Comparison of ENCODE assay signal across 27 cellular contexts in the genomic region with DNA sequence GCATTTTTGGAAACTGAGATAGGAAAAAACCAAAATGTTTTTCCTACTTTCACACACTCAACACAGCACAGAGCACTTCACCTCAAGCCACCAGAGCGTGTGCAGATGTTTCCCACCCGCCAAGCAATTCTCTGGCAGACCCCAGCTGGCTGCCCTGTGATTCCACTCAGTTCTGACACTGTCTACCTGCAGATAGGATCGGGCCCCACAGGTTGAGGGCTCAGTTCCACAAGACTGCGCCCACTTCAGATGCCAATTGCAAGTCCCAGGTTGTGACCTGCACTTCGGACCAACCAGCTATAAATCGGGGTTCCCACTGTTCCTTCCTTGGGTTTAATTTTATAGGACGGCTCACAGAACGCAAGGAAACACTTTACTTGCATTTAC. TPM values are rescaled to one million over a fixed set of nuclear protein-coding genes. Genes with fewer than 3 reads are reported as not detected.
DNase-seq lines count a peak whose midpoint lies in the region; ATAC-seq and TF ChIP-seq lines count a peak whose summit lies in the region.
"Had no signal": no experiment of that assay in that cellular context is flagged by ENCODE, and none has a peak within 500 bp of the region (broad histone marks: within the 10 kb centered on the region; RNA-seq: fewer than 3 reads in every experiment).

No MANE protein-coding gene starts in this region.

- H3K79me2 ChIP-seq in PC-9 (ENCODE audit: low read depth) (no peaks in the 10 kb centered on the region), osteoblast (ENCODE audit: insufficient read depth, low read length) (no peaks in the 10 kb centered on the region)

- H3F3A ChIP-seq in PC-9 (ENCODE audit: insufficient read depth, low read depth) = no peaks in the 10 kb centered on the region

- H3K4me1 ChIP-seq in ES-I3 (ENCODE audit: insufficient read depth, low read length) = peaks cover 36% of the 10 kb centered on the region
- H3K4me1 ChIP-seq in PC-9 (replicated peaks; ENCODE audit: insufficient read depth) = peaks cover 14% of the 10 kb centered on the region
- H3K4me1 ChIP-seq in iPS-15b (ENCODE audit: control insufficient read depth, insufficient read depth, low read length) = peaks cover 17% of the 10 kb centered on the region
- H3K4me1 ChIP-seq in osteoblast (ENCODE audit: insufficient read depth, low read length) = no peaks in the 10 kb centered on the region
- H3K4me1 ChIP-seq in left ventricle myocardium inferior = peaks cover 27% of the 10 kb centered on the region
- H3K4me1 ChIP-seq: left lung had no signal

- H3K4me2 ChIP-seq in PC-9 (peak overlapping the region; percentile 44), osteoblast (ENCODE audit: insufficient read depth, low read length) (no peak overlapping the region)

- POLR2A ChIA-PET in PC-9 (lab: Charles Lee; ENCODE audit: unreplicated experiment) = interaction anchor here (0.6 kb wide), 1 partner anchor 178 kb away, joined by 11 read pairs; no protein-coding TSS in a partner anchor

- no peak overlapping the region for H2AFZ ChIP-seq in PC-9
- no peak overlapping the region for H2AFZ ChIP-seq in osteoblast (ENCODE audit: low read length)

- H3K36me3 ChIP-seq in ES-I3 (ENCODE audit: insufficient read depth, low read length) (no peaks in the 10 kb centered on the region), PC-9 (ENCODE audit: low read depth) (no peaks in the 10 kb centered on the region), iPS-15b (ENCODE audit: control insufficient read depth, insufficient read depth, low read length) (no peaks in the 10 kb centered on the region), osteoblast (ENCODE audit: insufficient read depth, low read length) (peaks cover 8% of the 10 kb centered on the region), left ventricle myocardium inferior (peaks cover 10% of the 10 kb centered on the region)
- H3K36me3 ChIP-seq: brain microvascular endothelial cell, left lung, neutrophil, WERI-Rb-1 had no signal

- H3K9me2 ChIP-seq in PC-9 (ENCODE audit: insufficient read depth) = no peaks in the 10 kb centered on the region

- BruUV-seq in PC-9 (replicated peaks; lab: Mats Ljungman, UMichigan) = no TSS peak

- H3K4me3 ChIP-seq in PC-9 = no peak overlapping the region
- peak overlapping the region; percentile 24 for H3K4me3 ChIP-seq in iPS-15b (ENCODE audit: low read depth, low read length)
- no peak overlapping the region for H3K4me3 ChIP-seq in osteoblast (ENCODE audit: insufficient read depth, low read length)
- H3K4me3 ChIP-seq in left ventricle myocardium inferior = no peak overlapping the region
- H3K4me3 ChIP-seq: GM12878, heart right ventricle, left lung, suprapubic skin had no signal

- CTCF ChIA-PET in PC-9 (lab: Charles Lee) = interaction anchor here (0.6 kb wide), 2 partner anchors 39 to 1107 kb away, joined by 4 to 8 read pairs; no protein-coding TSS in a partner anchor

- DNase-seq in PC-9 (no peak), osteoblast (ENCODE audit: insufficient read length, low spot score, missing footprints) (peak; percentile 10), left ventricle myocardium inferior (no peak)
- DNase-seq: activated CD4-positive, alpha-beta T cell treated with anti-CD3 and anti-CD28 coated beads, Interleukin-2, amount 10 ng/mL, durations not matched to agents 7 days and 5 days; activated naive CD4-positive, alpha-beta T cell; activated T-cell treated with anti-CD3 and anti-CD28 coated beads, Interleukin-2, amount 50 U/mL, for 48 hours; brain microvascular endothelial cell; Calu3; effector CD8-positive, alpha-beta T cell; immature natural killer cell; KBM-7; MM.1S; NCI-H1436; stimulated activated CD4-positive, alpha-beta T cell treated with anti-CD3 and anti-CD28 coated beads, Interleukin-4, amount 100 ng/mL, for 1 hour; T-helper 9 cell had no signal

- H3K27me3 ChIP-seq in PC-9 (ENCODE audit: insufficient read depth, low read depth) = no peaks in the 10 kb centered on the region; the same call in 1 of the 2 replicates
- H3K27me3 ChIP-seq in iPS-15b (ENCODE audit: control insufficient read depth, insufficient read depth, low read length) = peaks cover 10% of the 10 kb centered on the region
- H3K27me3 ChIP-seq in osteoblast (ENCODE audit: insufficient read depth, low read length) = no peaks in the 10 kb centered on the region
- no peaks in the 10 kb centered on the region for H3K27me3 ChIP-seq in left ventricle myocardium inferior (ENCODE audit: low read depth)
- H3K27me3 ChIP-seq: brain microvascular endothelial cell, heart right ventricle, left lung, suprapubic skin had no signal

- ATAC-seq in GM21528 (IDR thresholded peaks at IDR 0.05; ENCODE audit: low FRiP score, unreplicated experiment) = no peak
- ATAC-seq in HG02840 (IDR thresholded peaks at IDR 0.05; ENCODE audit: low FRiP score, unreplicated experiment) = no peak
- ATAC-seq: heart right ventricle; stimulated activated memory B cell treated with anti-CD40 and anti-IgM and Interleukin-4, amounts not matched to agents 10 μg/mL and 1 μg/mL and 100 μg/mL, for 72 hours had no signal

- H3K9me3 ChIP-seq in ES-I3 (ENCODE audit: control insufficient read depth, insufficient read depth, low read length) (no peaks in the 10 kb centered on the region), PC-9 (ENCODE audit: insufficient read depth, low read depth) (no peaks in the 10 kb centered on the region), iPS-15b (ENCODE audit: control insufficient read depth, insufficient read depth, low read length) (no peaks in the 10 kb centered on the region), osteoblast (ENCODE audit: low read depth, low read length) (no peaks in the 10 kb centered on the region), left ventricle myocardium inferior (replicated peaks) (no peaks in the 10 kb centered on the region)
- H3K9me3 ChIP-seq: heart right ventricle, left lung, neutrophil, suprapubic skin had no signal

- H4K20me1 ChIP-seq in PC-9 (ENCODE audit: insufficient read depth) = no peaks in the 10 kb centered on the region
- H4K20me1 ChIP-seq in osteoblast (ENCODE audit: insufficient read depth, low read length) = peaks cover 18% of the 10 kb centered on the region

- TF ChIP-seq CTCF in PC-9 (conservative IDR thresholded peaks at IDR 0.05) (no peak), osteoblast (IDR thresholded peaks at IDR 0.05; ENCODE audit: extremely low read depth, low read depth, low read length) (no peak), left ventricle myocardium inferior (IDR thresholded peaks at IDR 0.05; ENCODE audit: borderline replicate concordance) (no peak)

- H3K27ac ChIP-seq in PC-9 (no peak overlapping the region), osteoblast (ENCODE audit: low read depth, low read length) (no peak overlapping the region), left ventricle myocardium inferior (replicated peaks) (no peak overlapping the region)
- H3K27ac ChIP-seq: brain microvascular endothelial cell, C4-2B, heart right ventricle, left lung, neutrophil, suprapubic skin, WERI-Rb-1 had no signal

- H3K9ac ChIP-seq in ES-I3 (ENCODE audit: low read depth, low read length) (peak overlapping the region; percentile 27), iPS-15b (ENCODE audit: low read depth, low read length) (no peak overlapping the region)

- intact Hi-C loops in PC-9 (cut with micrococcal nuclease; ENCODE audit: unreplicated experiment) = no loop called here
- intact Hi-C loops in left ventricle myocardium inferior (cut with micrococcal nuclease) = no loop called here

RNA-seq across cellular contexts. Expression of a gene that starts 9.9 kb away (rescaled TPM):
- 0.15 TPM in 1 of 2 replicates, not detected in the other for total RNA-seq in PC-9 (2021)
- total RNA-seq in osteoblast = 11.8 and 12.7 TPM in 2 replicates
- 9.1 TPM for total RNA-seq in left ventricle myocardium inferior
